Comparison of ENCODE assay signal across 8 cellular contexts in genomic region chr11:72239296-72239848, GRCh38. TPM values are rescaled to one million over a fixed set of nuclear protein-coding genes. Genes with fewer than 3 reads are reported as not detected.
DNase-seq lines count a peak whose midpoint lies in the region; ATAC-seq and TF ChIP-seq lines count a peak whose summit lies in the region.

No MANE protein-coding gene starts in this region.

- no peaks in the 10 kb centered on the region for H3K9me3 ChIP-seq in mesodermal cell (ENCODE audit: control insufficient read depth, low read length)
- H3K9me3 ChIP-seq in aorta (ENCODE audit: control insufficient read depth, low read length) = no peaks in the 10 kb centered on the region

- DNase-seq in DMS79 (lab: John Stamatoyannopoulos, UW) = peak; percentile 24
- no peak for DNase-seq in DMS79 treated with DMSO at 0.1 percent for 48 hours (lab: John Stamatoyannopoulos, UW)
- DNase-seq in NCI-H345 treated with DMSO at 0.1 percent for 48 hours (lab: John Stamatoyannopoulos, UW; ENCODE audit: unreplicated experiment) = peak; percentile 13
- peak; percentile 47 for DNase-seq in choroid plexus epithelial cell (ENCODE audit: low read depth)
- peak in 1 of 2 donors; percentile 75 for DNase-seq in aorta
- no peak for DNase-seq in GOT3 (lab: John Stamatoyannopoulos, UW)
- no peak for DNase-seq in cerebellar cortex (ENCODE audit: low spot score)

- peaks cover 0 to 3% of the 10 kb centered on the region in 2 donors for H3K27me3 ChIP-seq in aorta (ENCODE audit: control insufficient read depth in 1 of 2, insufficient read depth in 2 of 2, low read length in 1 of 2)

- TF ChIP-seq CTCF in choroid plexus epithelial cell (conservative IDR thresholded peaks at IDR 0.05; ENCODE audit: low read depth, low read length) = no peak

- ATAC-seq in aorta (ENCODE audit: low FRiP score) = no peak

- H3K4me3 ChIP-seq in choroid plexus epithelial cell (ENCODE audit: low read depth, low read length) (peak overlapping the region; percentile 28), mesodermal cell (ENCODE audit: extremely low read depth, insufficient read depth, low read length, poor library complexity, severe bottlenecking) (peak overlapping the region; percentile 19), aorta (ENCODE audit: low read length in 2 of 2) (peak overlapping the region; percentile 15 to 17)

- H3K27ac ChIP-seq in mesodermal cell (ENCODE audit: low read depth, low read length, severe bottlenecking) (no peak overlapping the region), aorta (ENCODE audit: low read depth in 1 of 2, low read length in 2 of 2) (no peak overlapping the region)

- WGBS in mesodermal cell (ENCODE audit: insufficient coverage in 2 of 2), 2 experiments = 23 to 25% methylated on average over 26 to 27 of the region's 27 CpGs
- 14 to 15% methylated on average over 25 to 27 of the region's 27 CpGs for WGBS in aorta, 2 donors

- H3K36me3 ChIP-seq in mesodermal cell (ENCODE audit: control insufficient read depth, insufficient read depth, low read length) = peaks cover 41% of the 10 kb centered on the region
- peaks cover 0 to 1% of the 10 kb centered on the region in 2 donors for H3K36me3 ChIP-seq in aorta (ENCODE audit: control insufficient read depth in 1 of 2, insufficient read depth in 2 of 2, low read length in 1 of 2)

- H3K4me1 ChIP-seq in mesodermal cell (ENCODE audit: control insufficient read depth, insufficient read depth, low read length, poor library complexity, severe bottlenecking) (peaks cover 10% of the 10 kb centered on the region), aorta (ENCODE audit: control insufficient read depth in 1 of 2, insufficient read depth in 2 of 2, low read length in 2 of 2) (no peaks in the 10 kb centered on the region)

- intact Hi-C loops in aorta (cut with DNase I) = loop anchor here in 1 of 2 donors (10.0 kb wide), 1 partner anchor 125 kb away; the partner anchor contains the start of gene ANAPC15

RNA-seq across cellular contexts. Expression of gene PHOX2A, which starts 4.6 kb away (rescaled TPM):
- polyA plus RNA-seq in mesodermal cell (2013, experiment 1 of 2) = 0.63 TPM
- 1.3 TPM for polyA plus RNA-seq in mesodermal cell (2013, experiment 2 of 2)
- not detected for total RNA-seq in aorta
- not detected for polyA plus RNA-seq in aorta

RNA-seq across cellular contexts. Expression of gene INPPL1, which starts 14.8 kb away (rescaled TPM):
- polyA plus RNA-seq in mesodermal cell (2013, experiment 1 of 2) = 126 TPM
- 109 TPM for polyA plus RNA-seq in mesodermal cell (2013, experiment 2 of 2)
- total RNA-seq in aorta = 100 to 1,000 TPM; 130 to 166 TPM
- 100 to 1,000 TPM in 1 of 2 donors, 10 to 100 TPM in 1; 21.9 to 135 TPM for polyA plus RNA-seq in aorta

RNA-seq across cellular contexts. Expression of gene FOLR2, which starts 22.8 kb away (rescaled TPM):
- polyA plus RNA-seq in mesodermal cell (2013, experiment 1 of 2) = not detected
- not detected for polyA plus RNA-seq in mesodermal cell (2013, experiment 2 of 2)
- total RNA-seq in aorta = 10 to 100 TPM; 27.7 to 85.2 TPM
- polyA plus RNA-seq in aorta = 10 to 100 TPM in 1 of 2 donors, 1 to 10 TPM in 1; 8.8 to 25.3 TPM

RNA-seq across cellular contexts. Expression of gene FOLR1, which starts 47.4 kb away (rescaled TPM):
- polyA plus RNA-seq in mesodermal cell (2013, experiment 1 of 2) = 3.7 TPM
- 1.9 TPM for polyA plus RNA-seq in mesodermal cell (2013, experiment 2 of 2)
- total RNA-seq in aorta = not detected
- polyA plus RNA-seq in aorta = not detected

Comparison
In these comparisons a context has a peak if more than half of its experiments do, and no peak if none do; other contexts are left out.
1. DNase-seq: peak in DMS79 (single experiment), NCI-H345 treated with DMSO at 0.1 percent for 48 hours (single experiment) and choroid plexus epithelial cell (single experiment); none in DMS79 treated with DMSO at 0.1 percent for 48 hours (single experiment), GOT3 (single experiment) and cerebellar cortex (single experiment).
2. Peak in every context shown above with its lines, with median percentiles within 50 percentile points of each other: H3K4me3 ChIP-seq.